ENCODE assay signal across 23 cellular contexts in genomic region chr6:154614101-154614500, GRCh38.
DNase-seq lines count a peak whose midpoint lies in the region; ATAC-seq, FAIRE-seq and TF ChIP-seq lines count a peak whose summit lies in the region.
"Had no signal": no experiment of that assay in that cellular context is flagged by ENCODE, and none has a peak within 500 bp of the region (broad histone marks: within the 10 kb centered on the region; RNA-seq: fewer than 3 reads in every experiment).

No MANE protein-coding gene starts in this region.

- H3K23ac ChIP-seq in IMR-90 (ENCODE audit: low read depth, low read length) = no peak overlapping the region

- WGBS in IMR-90 (ENCODE audit: extremely low coverage in 2 of 2, insufficient read length in 1 of 2), 2 experiments = no CpG with 5 or more reads among the region's 4 CpGs
- 83 to 86% methylated on average over 4 of the region's 4 CpGs for WGBS in heart right ventricle, 2 donors

- H3K14ac ChIP-seq in IMR-90 (replicated peaks; ENCODE audit: low read depth, low read length) = no peak overlapping the region

- ATAC-seq in IMR-90 (ENCODE audit: low read depth) (no peak), heart right ventricle (no peak)

- no peaks in the 10 kb centered on the region for H3K79me2 ChIP-seq in astrocyte (ENCODE audit: insufficient read depth, low read length)

- H2BK15ac ChIP-seq in IMR-90 (ENCODE audit: low read depth, low read length) = no peak overlapping the region

- TF ChIP-seq RAD21 in IMR-90 (IDR thresholded peaks at IDR 0.05; ENCODE audit: low read length) = no peak

- H3K9ac ChIP-seq in IMR-90 (ENCODE audit: low read depth, low read length) = no peak overlapping the region
- no peak overlapping the region for H3K9ac ChIP-seq in astrocyte (ENCODE audit: low read length)

- no peak overlapping the region for H3K56ac ChIP-seq in IMR-90 (ENCODE audit: extremely low read depth, insufficient read depth, low read length)

- H3K4me1 ChIP-seq in IMR-90 (ENCODE audit: control insufficient read depth, insufficient read depth, low read length) (peaks cover 6% of the 10 kb centered on the region; the same call in 1 of the 2 replicates), astrocyte (ENCODE audit: insufficient read depth, low read length) (peaks cover 24% of the 10 kb centered on the region), heart right ventricle (peaks cover 0 to 18% (median 4%) of the 10 kb centered on the region in 9 donors)

- intact Hi-C loops in IMR-90 (cut with micrococcal nuclease) = no loop called here
- intact Hi-C loops in heart right ventricle (cut with DNase I) = loop anchor here in 2 of 10 donors (5.0 to 10.0 kb wide), 2 partner anchors 102 to 199 kb away; partner anchors contain the start of gene CNKSR3 (in 1 of the 2)

- no peak overlapping the region for H4K91ac ChIP-seq in IMR-90 (ENCODE audit: insufficient read depth, low read depth, low read length)

- no TSS peak for BruUV-seq in IMR-90 (replicated peaks; lab: Mats Ljungman, UMichigan)

- H4K5ac ChIP-seq in IMR-90 (ENCODE audit: low read depth, low read length) = no peak overlapping the region

- H3K4me1 Mint-ChIP-seq in astrocyte (ENCODE audit: low read depth, unreplicated experiment) = peaks cover 17% of the 10 kb centered on the region

- POLR2A ChIA-PET in IMR-90 (lab: Charles Lee; ENCODE audit: unreplicated experiment) = no interaction called here
- POLR2A ChIA-PET in GM10248 (lab: Yijun Ruan, JAX) = no interaction called here

- no peak overlapping the region for H2AFZ ChIP-seq in IMR-90 (replicated peaks; ENCODE audit: low read length, poor library complexity)
- H2AFZ ChIP-seq in astrocyte (ENCODE audit: low read depth, low read length) = no peak overlapping the region

- FAIRE-seq in astrocyte (lab: Jason Lieb, UNC) (no peak), D721Med (lab: Jason Lieb, UNC) (no peak)
- FAIRE-seq: H54 had no signal

- H2BK20ac ChIP-seq in IMR-90 (ENCODE audit: low read depth, low read length) = no peak overlapping the region

- no peak overlapping the region for H3K4ac ChIP-seq in IMR-90 (ENCODE audit: low read depth, low read length)

- H3K18ac ChIP-seq in IMR-90 (ENCODE audit: low read depth, low read length) = no peak overlapping the region

- no peak overlapping the region for H2AK5ac ChIP-seq in IMR-90 (ENCODE audit: low read depth, low read length)

- no peaks in the 10 kb centered on the region for H3K36me3 Mint-ChIP-seq in astrocyte (ENCODE audit: low read depth, unreplicated experiment)
- H3K36me3 Mint-ChIP-seq: CD4-positive, CD25-positive, alpha-beta regulatory T cell had no signal

- no peaks in the 10 kb centered on the region for H3K9me3 Mint-ChIP-seq in astrocyte (ENCODE audit: unreplicated experiment)
- H3K9me3 Mint-ChIP-seq: dendritic cell treated with granulocyte-macrophage colony-stimulating factor and Interleukin-4, amounts not matched to agents 40 ng/mL and 50 ng/mL, for 4 days; nephron; stimulated activated naive CD8-positive, alpha-beta T cell treated with anti-CD3 and anti-CD28 coated beads, Interleukin-15, Interleukin-2, amounts not matched to agents 100 ng/mL and 50 ng/mL, for 24 hours had no signal

- H4K8ac ChIP-seq in IMR-90 (ENCODE audit: low read depth in 2 of 2, low read length in 2 of 2) = no peak overlapping the region

- H3K4me2 ChIP-seq in IMR-90 (ENCODE audit: low read depth, low read length) (no peak overlapping the region), astrocyte (ENCODE audit: low read length) (peak overlapping the region; percentile 1)

- H3K27ac Mint-ChIP-seq in astrocyte (ENCODE audit: unreplicated experiment) = no peak overlapping the region
- H3K27ac Mint-ChIP-seq: dendritic cell treated with granulocyte-macrophage colony-stimulating factor and Interleukin-4, amounts not matched to agents 40 ng/mL and 50 ng/mL, for 4 days; stimulated activated naive CD8-positive, alpha-beta T cell treated with anti-CD3 and anti-CD28 coated beads, Interleukin-15, Interleukin-2, amounts not matched to agents 100 ng/mL and 50 ng/mL, for 24 hours had no signal

- H3K27ac ChIP-seq in IMR-90 (ENCODE audit: insufficient read depth, low read length) (no peak overlapping the region), astrocyte (ENCODE audit: low read depth, low read length) (no peak overlapping the region), heart right ventricle (peak overlapping the region in 1 of 10 donors; percentile 21)
- H3K27ac ChIP-seq: epithelial cell of prostate, transverse colon, VCaP had no signal

- TF ChIP-seq POLR2A in IMR-90 (IDR thresholded peaks at IDR 0.05; ENCODE audit: low read depth, low read length) = no peak

- H3K9me3 ChIP-seq in IMR-90 (ENCODE audit: control insufficient read depth, insufficient read depth, low read length) = no peaks in the 10 kb centered on the region
- H3K9me3 ChIP-seq in astrocyte (ENCODE audit: insufficient read depth, low read depth, low read length) = no peaks in the 10 kb centered on the region
- no peaks in the 10 kb centered on the region for H3K9me3 ChIP-seq in heart right ventricle
- H3K9me3 ChIP-seq: transverse colon had no signal

- in situ Hi-C loops in IMR-90 (cut with MboI; ENCODE audit: low sequenced_read_pairs) = no loop called here

- H4K20me1 ChIP-seq in IMR-90 (ENCODE audit: insufficient read depth, low read length) (no peaks in the 10 kb centered on the region), astrocyte (ENCODE audit: insufficient read depth, low read length) (no peaks in the 10 kb centered on the region)

- no peak overlapping the region for H2BK120ac ChIP-seq in IMR-90 (ENCODE audit: low read depth, low read length)

- H3K79me1 ChIP-seq in IMR-90 (ENCODE audit: low read depth in 1 of 2, low read length in 2 of 2) = no peaks in the 10 kb centered on the region

- H3K36me3 ChIP-seq in IMR-90 (ENCODE audit: control insufficient read depth, insufficient read depth, low read length) (no peaks in the 10 kb centered on the region), astrocyte (ENCODE audit: insufficient read depth, low read length) (no peaks in the 10 kb centered on the region), heart right ventricle (no peaks in the 10 kb centered on the region)
- H3K36me3 ChIP-seq: transverse colon had no signal

- TF ChIP-seq CTCF in IMR-90 (conservative IDR thresholded peaks at IDR 0.05; ENCODE audit: low read depth, low read length) (no peak), astrocyte (IDR thresholded peaks at IDR 0.05; ENCODE audit: insufficient read depth, low read depth, low read length) (no peak), heart right ventricle (IDR thresholded peaks at IDR 0.05) (no peak), D721Med (IDR thresholded peaks at IDR 0.05; ENCODE audit: insufficient read depth, missing control alignments) (no peak), GM10248 (IDR thresholded peaks at IDR 0.05; ENCODE audit: control extremely low read depth, extremely low read depth, low read depth, missing control alignments) (no peak)

- peaks cover 3% of the 10 kb centered on the region; the same call in 1 of the 2 replicates for H3K9me1 ChIP-seq in IMR-90 (ENCODE audit: insufficient read depth, low read length)

- no peak overlapping the region for H2AK9ac ChIP-seq in IMR-90 (replicated peaks; ENCODE audit: low read depth, low read length, poor library complexity)

- peak; percentile 35 for DNase-seq in EH (ENCODE audit: low read depth)
- DNase-seq in IMR-90 = peak; percentile 22
- DNase-seq in astrocyte (ENCODE audit: low read depth) = peak; percentile 48
- peak; percentile 58 for DNase-seq in iris pigment epithelial cell (ENCODE audit: low read depth)
- DNase-seq in retina = no peak
- no peak for DNase-seq in heart right ventricle
- no peak for DNase-seq in D721Med (ENCODE audit: insufficient read length, low spot score)
- DNase-seq in GM10248 (ENCODE audit: extremely low spot score) = no peak
- DNase-seq: activated CD4-positive, alpha-beta T cell treated with anti-CD3 and anti-CD28 coated beads, Interleukin-2, amount 50 U/mL, for 1 hour; CD4-positive, CD25-positive, alpha-beta regulatory T cell; midbrain; NCI-H1694; SHP77 treated with DMSO at 0.1 percent for 48 hours; stimulated activated CD4-positive, alpha-beta T cell treated with anti-CD3 and anti-CD28 coated beads, Interleukin-4, amount 100 ng/mL, for 24 hours; T-helper 1 cell; transverse colon had no signal

- H2BK5ac ChIP-seq in IMR-90 (ENCODE audit: low read depth, low read length, poor library complexity, severe bottlenecking) = no peak overlapping the region

- CTCF ChIA-PET in IMR-90 (lab: Yijun Ruan, JAX) = interaction anchor here (1.1 kb wide), 1 partner anchor 77 kb away, joined by 3 read pairs; no protein-coding TSS in a partner anchor
- CTCF ChIA-PET in GM10248 (lab: Yijun Ruan, JAX) = interaction anchor here (0.9 to 1.3 kb wide), 4 partner anchors 11 to 62 kb away, joined by 3 to 4 read pairs (median 3); no protein-coding TSS in a partner anchor

- H3K4me3 ChIP-seq in IMR-90 (ENCODE audit: insufficient read depth, low read depth, low read length) (no peak overlapping the region), astrocyte (ENCODE audit: insufficient read depth, low read depth, low read length) (no peak overlapping the region), heart right ventricle (no peak overlapping the region)
- H3K4me3 ChIP-seq: skin epidermis, transverse colon had no signal

- H3K27me3 Mint-ChIP-seq in astrocyte (ENCODE audit: low read depth, unreplicated experiment) = no peaks in the 10 kb centered on the region
- H3K27me3 Mint-ChIP-seq: CD4-positive, CD25-positive, alpha-beta regulatory T cell; dendritic cell treated with granulocyte-macrophage colony-stimulating factor and Interleukin-4, amounts not matched to agents 40 ng/mL and 50 ng/mL, for 4 days had no signal

- H3K4me3 Mint-ChIP-seq in astrocyte (ENCODE audit: unreplicated experiment) = no peak overlapping the region
- H3K4me3 Mint-ChIP-seq: CD4-positive, CD25-positive, alpha-beta regulatory T cell; dendritic cell treated with granulocyte-macrophage colony-stimulating factor and Interleukin-4, amounts not matched to agents 40 ng/mL and 50 ng/mL, for 4 days; nephron; stimulated activated naive CD8-positive, alpha-beta T cell treated with anti-CD3 and anti-CD28 coated beads, Interleukin-15, Interleukin-2, amounts not matched to agents 100 ng/mL and 50 ng/mL, for 24 hours had no signal

- dilution Hi-C loops in IMR-90 (cut with HindIII; ENCODE audit: low sequenced_read_pairs, unreplicated experiment) = no loop called here

- H3K27me3 ChIP-seq in IMR-90 (ENCODE audit: control insufficient read depth, insufficient read depth, low read length) = no peaks in the 10 kb centered on the region
- H3K27me3 ChIP-seq in astrocyte (ENCODE audit: insufficient read depth, low read length) = no peaks in the 10 kb centered on the region
- no peaks in the 10 kb centered on the region for H3K27me3 ChIP-seq in heart right ventricle
- H3K27me3 ChIP-seq: transverse colon had no signal

TF ChIP-seq in IMR-90, 13 proteins besides CTCF, POLR2A, EP300 and RAD21 (continues in another document):
- TF ChIP-seq SMC3 (IDR thresholded peaks at IDR 0.05; ENCODE audit: low read depth, low read length) (no peak), BHLHE40 (IDR thresholded peaks at IDR 0.05; ENCODE audit: low read depth, low read length) (no peak), MAFK (IDR thresholded peaks at IDR 0.05; ENCODE audit: low read depth, low read length) (no peak)

Comparison
In these comparisons a context has a peak if more than half of its experiments do, and no peak if none do; other contexts are left out.
1. DNase-seq: peak in EH (single experiment), IMR-90 (single experiment), astrocyte (single experiment) and iris pigment epithelial cell (single experiment); none in retina (single experiment), heart right ventricle (0 of 2), D721Med (single experiment) and GM10248 (single experiment).